Comparison of ENCODE assay signal across 9 cellular contexts in genomic region chr2:128623776-128624424, GRCh38.
DNase-seq lines count a peak whose midpoint lies in the region; ATAC-seq and TF ChIP-seq lines count a peak whose summit lies in the region.
"Had no signal": no experiment of that assay in that cellular context is flagged by ENCODE, and none has a peak within 500 bp of the region (broad histone marks: within the 10 kb centered on the region; RNA-seq: fewer than 3 reads in every experiment).

No MANE protein-coding gene starts in this region.

- H3K27me3 Mint-ChIP-seq in glutamatergic neuron (ENCODE audit: unreplicated experiment): peaks cover 15% of the 10 kb centered on the region

- H3K9me3 Mint-ChIP-seq in glutamatergic neuron (ENCODE audit: unreplicated experiment): peaks cover 12% of the 10 kb centered on the region

- TF ChIP-seq POLR2A in stomach (IDR thresholded peaks at IDR 0.05): no peak

- H3K27ac ChIP-seq in stomach: no peak overlapping the region
- H3K27ac ChIP-seq: cardiac muscle cell had no signal

- DNase-seq in AG08395 (ENCODE audit: low spot score) (peak; percentile 93), NOMO-1 treated with dmso at 0.1 percent for 144 hours (lab: John Stamatoyannopoulos, UW; ENCODE audit: unreplicated experiment) (peak; percentile 49), glutamatergic neuron (no peak), occipital lobe (lab: John Stamatoyannopoulos, UW) (no peak), stomach (no peak), activated gamma-delta T cell (lab: John Stamatoyannopoulos, UW) (no peak)

- peak overlapping the region; percentile 91 for H3K27ac Mint-ChIP-seq in glutamatergic neuron (ENCODE audit: unreplicated experiment)

- peaks cover 38% of the 10 kb centered on the region for H3K4me1 Mint-ChIP-seq in glutamatergic neuron (ENCODE audit: low read depth, unreplicated experiment)

- intact Hi-C loops in stomach (cut with DNase I; ENCODE audit: low total_unique reads): no loop called here

- TF ChIP-seq CTCF in glutamatergic neuron (IDR thresholded peaks at IDR 0.05; ENCODE audit: partially characterized antibody, unreplicated experiment): no peak
- TF ChIP-seq CTCF in stomach (IDR thresholded peaks at IDR 0.05): no peak

- no peaks in the 10 kb centered on the region for H3K36me3 ChIP-seq in stomach
- H3K36me3 ChIP-seq: cardiac muscle cell had no signal

- no peak overlapping the region for H3K4me3 ChIP-seq in stomach
- H3K4me3 ChIP-seq: cardiac muscle cell had no signal

- TF ChIP-seq EP300 in stomach (IDR thresholded peaks at IDR 0.05): no peak

- no peaks in the 10 kb centered on the region for H3K27me3 ChIP-seq in stomach

- no peaks in the 10 kb centered on the region for H3K36me3 Mint-ChIP-seq in glutamatergic neuron (ENCODE audit: unreplicated experiment)

- peaks cover 0 to 5% (median 0%) of the 10 kb centered on the region in 4 donors for H3K4me1 ChIP-seq in stomach

- no peaks in the 10 kb centered on the region for H3K9me3 ChIP-seq in stomach

- no peak overlapping the region for H3K4me3 Mint-ChIP-seq in glutamatergic neuron (ENCODE audit: unreplicated experiment)

- ATAC-seq in GM18870 (IDR thresholded peaks at IDR 0.05; ENCODE audit: unreplicated experiment) (peak; percentile 90), HG03045 (IDR thresholded peaks at IDR 0.05; ENCODE audit: unreplicated experiment) (peak; percentile 67)

- 67 to 78% (median 71%) methylated on average over 8 of the region's 8 CpGs for WGBS in stomach, 5 donors

Comparison
In these comparisons a context has a peak if more than half of its experiments do, and no peak if none do; other contexts are left out.
1. DNase-seq: peak in AG08395 (single experiment) and NOMO-1 treated with dmso at 0.1 percent for 144 hours (single experiment); none in glutamatergic neuron (single experiment), occipital lobe (single experiment), stomach (single experiment) and activated gamma-delta T cell (single experiment).